Comparison of ENCODE assay signal across 8 cellular contexts in the genomic region with DNA sequence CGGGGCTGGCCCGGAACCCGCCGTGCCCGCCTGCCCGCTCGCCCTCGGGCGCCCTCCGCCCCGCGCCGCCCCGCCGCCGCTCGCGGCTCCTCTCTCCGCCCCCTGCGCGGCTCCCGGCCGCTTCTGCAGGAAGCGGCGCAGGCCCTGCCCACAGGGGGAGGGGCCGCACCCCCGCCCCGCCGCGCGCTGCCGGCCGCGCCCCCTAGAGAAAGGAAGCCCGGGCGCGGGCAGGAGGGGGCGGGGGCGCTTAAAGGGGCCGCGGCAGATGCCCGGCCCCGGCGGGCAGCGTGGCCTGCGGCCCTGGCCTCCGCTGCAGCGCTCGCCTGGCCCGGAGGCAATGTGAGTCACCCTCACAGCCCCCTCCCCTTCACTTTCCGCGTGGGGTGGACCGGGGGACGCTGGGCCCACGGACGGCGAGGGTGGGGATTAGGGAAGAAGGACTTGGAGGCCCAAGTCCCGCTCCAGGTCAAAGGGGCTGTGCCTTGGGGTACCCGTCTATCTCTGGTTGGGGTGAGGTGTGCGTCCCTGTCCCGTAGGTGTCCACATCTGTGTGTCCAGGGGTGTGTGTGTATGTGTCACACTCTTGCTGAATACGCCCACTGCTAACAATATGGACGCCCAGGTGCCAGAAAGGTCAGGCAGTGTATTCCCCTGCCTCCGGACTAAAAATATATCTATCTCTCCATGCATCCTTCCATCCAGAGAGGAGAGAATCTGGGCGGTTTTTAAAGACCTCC. TPM values are rescaled to one million over a fixed set of nuclear protein-coding genes. Genes with fewer than 3 reads are reported as not detected.
DNase-seq lines count a peak whose midpoint lies in the region; ATAC-seq, FAIRE-seq and TF ChIP-seq lines count a peak whose summit lies in the region.

A gene with protein sequence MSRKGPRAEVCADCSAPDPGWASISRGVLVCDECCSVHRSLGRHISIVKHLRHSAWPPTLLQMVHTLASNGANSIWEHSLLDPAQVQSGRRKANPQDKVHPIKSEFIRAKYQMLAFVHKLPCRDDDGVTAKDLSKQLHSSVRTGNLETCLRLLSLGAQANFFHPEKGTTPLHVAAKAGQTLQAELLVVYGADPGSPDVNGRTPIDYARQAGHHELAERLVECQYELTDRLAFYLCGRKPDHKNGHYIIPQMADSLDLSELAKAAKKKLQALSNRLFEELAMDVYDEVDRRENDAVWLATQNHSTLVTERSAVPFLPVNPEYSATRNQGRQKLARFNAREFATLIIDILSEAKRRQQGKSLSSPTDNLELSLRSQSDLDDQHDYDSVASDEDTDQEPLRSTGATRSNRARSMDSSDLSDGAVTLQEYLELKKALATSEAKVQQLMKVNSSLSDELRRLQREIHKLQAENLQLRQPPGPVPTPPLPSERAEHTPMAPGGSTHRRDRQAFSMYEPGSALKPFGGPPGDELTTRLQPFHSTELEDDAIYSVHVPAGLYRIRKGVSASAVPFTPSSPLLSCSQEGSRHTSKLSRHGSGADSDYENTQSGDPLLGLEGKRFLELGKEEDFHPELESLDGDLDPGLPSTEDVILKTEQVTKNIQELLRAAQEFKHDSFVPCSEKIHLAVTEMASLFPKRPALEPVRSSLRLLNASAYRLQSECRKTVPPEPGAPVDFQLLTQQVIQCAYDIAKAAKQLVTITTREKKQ (minus strand): TSS at position 125 of the 737 bp plus-strand sequence. CDS start 270 bp downstream, outside the sequence.

- peak; percentile 21 to 40 for ATAC-seq in A549
- peak; percentile 62 for ATAC-seq in GM18868 (IDR thresholded peaks at IDR 0.05; ENCODE audit: unreplicated experiment)
- peak; percentile 49 for ATAC-seq in HG03342 (IDR thresholded peaks at IDR 0.05; ENCODE audit: unreplicated experiment)
- peak; percentile 77 for ATAC-seq in left lung

- peak within 1 kb of the TSS; percentile 92 for H3K4me3 Mint-ChIP-seq in activated CD4-positive, alpha-beta T cell treated with anti-CD3 and anti-CD28 coated beads, Interleukin-2, amount 10 ng/mL, durations not matched to agents 24 days and 14 days
- peak within 1 kb of the TSS; percentile 86 for H3K4me3 Mint-ChIP-seq in dendritic cell treated with granulocyte-macrophage colony-stimulating factor and Interleukin-4, amounts not matched to agents 40 ng/mL and 50 ng/mL, for 4 days

- no peak for TF ChIP-seq EP300 in A549 (IDR thresholded peaks at IDR 0.05)

- CTCF ChIA-PET in A549 (lab: Yijun Ruan, JAX), result interaction anchor here (1.5 to 16.7 kb wide), 3 partner anchors 20 to 190 kb away, joined by 3 to 383 read pairs (median 10); a partner anchor contains a TSS

- DNase-seq in A549 (ENCODE audit: low read depth in 1 of 2, low spot score in 1 of 2) (peak; percentile 85 to 92), NCI-H510A (lab: John Stamatoyannopoulos, UW) (peak; percentile 88), left lung (peak; percentile 86 to 98)
- DNase-seq in activated CD4-positive, alpha-beta T cell treated with anti-CD3 and anti-CD28 coated beads, Interleukin-2, amount 10 ng/mL, durations not matched to agents 24 days and 14 days, result peak; percentile 96
- DNase-seq in stimulated activated CD4-positive, alpha-beta T cell treated with anti-CD3 and anti-CD28 coated beads, Interleukin-2, amount 100 ng/mL, for 4 hours (ENCODE audit: low read depth), result peak; percentile 76

- peaks cover 53% of the 10 kb centered on the region for H3K4me1 Mint-ChIP-seq in activated CD4-positive, alpha-beta T cell treated with anti-CD3 and anti-CD28 coated beads, Interleukin-2, amount 10 ng/mL, durations not matched to agents 24 days and 14 days
- H3K4me1 Mint-ChIP-seq in dendritic cell treated with granulocyte-macrophage colony-stimulating factor and Interleukin-4, amounts not matched to agents 40 ng/mL and 50 ng/mL, for 4 days (ENCODE audit: low read depth), result peaks cover 81% of the 10 kb centered on the region

- no peaks in the 10 kb centered on the region for H3K9me3 ChIP-seq in A549
- no peaks in the 10 kb centered on the region for H3K9me3 ChIP-seq in left lung

- H3K36me3 ChIP-seq in left lung, result no peaks in the 10 kb centered on the region

- POLR2A ChIA-PET in A549 (lab: Yijun Ruan, JAX), result no interaction called here

- no peaks in the 10 kb centered on the region for H3K27me3 Mint-ChIP-seq in activated CD4-positive, alpha-beta T cell treated with anti-CD3 and anti-CD28 coated beads, Interleukin-2, amount 10 ng/mL, durations not matched to agents 24 days and 14 days
- H3K27me3 Mint-ChIP-seq in dendritic cell treated with granulocyte-macrophage colony-stimulating factor and Interleukin-4, amounts not matched to agents 40 ng/mL and 50 ng/mL, for 4 days, result peaks cover 28% of the 10 kb centered on the region

- no peaks in the 10 kb centered on the region for H3K9me3 Mint-ChIP-seq in activated CD4-positive, alpha-beta T cell treated with anti-CD3 and anti-CD28 coated beads, Interleukin-2, amount 10 ng/mL, durations not matched to agents 24 days and 14 days
- no peaks in the 10 kb centered on the region for H3K9me3 Mint-ChIP-seq in dendritic cell treated with granulocyte-macrophage colony-stimulating factor and Interleukin-4, amounts not matched to agents 40 ng/mL and 50 ng/mL, for 4 days

- H3K4me3 ChIP-seq in A549, result peak within 1 kb of the TSS; percentile 82
- H3K4me3 ChIP-seq in left lung, result peak within 1 kb of the TSS; percentile 53 to 77

- H3K36me3 Mint-ChIP-seq in activated CD4-positive, alpha-beta T cell treated with anti-CD3 and anti-CD28 coated beads, Interleukin-2, amount 10 ng/mL, durations not matched to agents 24 days and 14 days (ENCODE audit: low read depth), result peaks cover 2% of the 10 kb centered on the region
- H3K36me3 Mint-ChIP-seq in dendritic cell treated with granulocyte-macrophage colony-stimulating factor and Interleukin-4, amounts not matched to agents 40 ng/mL and 50 ng/mL, for 4 days (ENCODE audit: low read depth), result peaks cover 10% of the 10 kb centered on the region

- H3K4me1 ChIP-seq in A549, result peaks cover 56% of the 10 kb centered on the region
- H3K4me1 ChIP-seq in left lung, result peaks cover 40 to 86% of the 10 kb centered on the region in 2 donors

- H3K27ac Mint-ChIP-seq in activated CD4-positive, alpha-beta T cell treated with anti-CD3 and anti-CD28 coated beads, Interleukin-2, amount 10 ng/mL, durations not matched to agents 24 days and 14 days, result peak within 1 kb of the TSS; percentile 95
- peak within 1 kb of the TSS; percentile 80 for H3K27ac Mint-ChIP-seq in dendritic cell treated with granulocyte-macrophage colony-stimulating factor and Interleukin-4, amounts not matched to agents 40 ng/mL and 50 ng/mL, for 4 days

- TF ChIP-seq CTCF in A549 (IDR thresholded peaks at IDR 0.05) (no peak), left lung (IDR thresholded peaks at IDR 0.05) (no peak)

- peak within 1 kb of the TSS; percentile 98 for H3K4me2 ChIP-seq in A549

- TF ChIP-seq POLR2A in A549 (IDR thresholded peaks at IDR 0.05; ENCODE audit: low read length), result peak; percentile 63

- TF ChIP-seq RAD21 in A549 (conservative IDR thresholded peaks at IDR 0.05 in 1 of 2, IDR thresholded peaks at IDR 0.05 in 1 of 2), result no peak

- intact Hi-C loops in activated CD4-positive, alpha-beta T cell treated with anti-CD3 and anti-CD28 coated beads, Interleukin-2, amount 10 ng/mL, durations not matched to agents 24 days and 14 days (cut with micrococcal nuclease), result loop anchor here (1.0 kb wide), 1 partner anchor 21 kb away; a partner anchor contains a TSS
- intact Hi-C loops in dendritic cell treated with granulocyte-macrophage colony-stimulating factor and Interleukin-4, amounts not matched to agents 40 ng/mL and 50 ng/mL, for 4 days (cut with micrococcal nuclease), result loop anchor here (2.0 kb wide), 1 partner anchor 23 kb away; no protein-coding TSS in a partner anchor
- intact Hi-C loops in left lung (cut with DNase I), result no loop called here

- no peak for FAIRE-seq in A549 (lab: Jason Lieb, UNC)

- H3K27ac ChIP-seq in A549, result peak within 1 kb of the TSS; percentile 95 to 96
- H3K27ac ChIP-seq in left lung, result peak within 1 kb of the TSS; percentile 69 to 80

- WGBS in A549 (ENCODE audit: missing lambda C conversion rate), result 6% methylated on average over 21 of the region's 65 CpGs

- H3K27me3 ChIP-seq in left lung, result peaks cover 0 to 42% of the 10 kb centered on the region in 2 donors

TF ChIP-seq in A549, 52 proteins besides CTCF, POLR2A, EP300 and RAD21 (continues in another document):
- TF ChIP-seq JUNB (IDR thresholded peaks at IDR 0.05) (no peak), CBX2 (IDR thresholded peaks at IDR 0.05; ENCODE audit: borderline replicate concordance, low read depth) (no peak), JUN (IDR thresholded peaks at IDR 0.05) (peak in 1 of 2 experiments; percentile 56; a peak in 3 of 5 replicates), RFX5 (IDR thresholded peaks at IDR 0.05) (peak; percentile 18; the same call in 1 of the 2 replicates), GATA3 (IDR thresholded peaks at IDR 0.05; ENCODE audit: borderline replicate concordance) (0 out of 2 replicates have a peak, but pooled peaks have one; percentile 10), ZNF302 (CRISPR knock-in tag; IDR thresholded peaks at IDR 0.05) (peak; percentile 24; the same call in 1 of the 2 replicates), MYC (IDR thresholded peaks at IDR 0.05; ENCODE audit: borderline replicate concordance, low read length) (peak; percentile 75; the same call in 1 of the 2 replicates)
- TF ChIP-seq, protein P1, sequence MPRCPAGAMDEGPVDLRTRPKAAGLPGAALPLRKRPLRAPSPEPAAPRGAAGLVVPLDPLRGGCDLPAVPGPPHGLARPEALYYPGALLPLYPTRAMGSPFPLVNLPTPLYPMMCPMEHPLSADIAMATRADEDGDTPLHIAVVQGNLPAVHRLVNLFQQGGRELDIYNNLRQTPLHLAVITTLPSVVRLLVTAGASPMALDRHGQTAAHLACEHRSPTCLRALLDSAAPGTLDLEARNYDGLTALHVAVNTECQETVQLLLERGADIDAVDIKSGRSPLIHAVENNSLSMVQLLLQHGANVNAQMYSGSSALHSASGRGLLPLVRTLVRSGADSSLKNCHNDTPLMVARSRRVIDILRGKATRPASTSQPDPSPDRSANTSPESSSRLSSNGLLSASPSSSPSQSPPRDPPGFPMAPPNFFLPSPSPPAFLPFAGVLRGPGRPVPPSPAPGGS (IDR thresholded peaks at IDR 0.05), result 0 out of 3 replicates have a peak, but pooled peaks have one; percentile 30
- TF ChIP-seq, protein P2, sequence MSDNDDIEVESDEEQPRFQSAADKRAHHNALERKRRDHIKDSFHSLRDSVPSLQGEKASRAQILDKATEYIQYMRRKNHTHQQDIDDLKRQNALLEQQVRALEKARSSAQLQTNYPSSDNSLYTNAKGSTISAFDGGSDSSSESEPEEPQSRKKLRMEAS (IDR thresholded peaks at IDR 0.05), result peak; percentile 55

RNA-seq across cellular contexts. Expression of the gene that starts here (rescaled TPM):
- 53.0 and 56.8 TPM in 2 replicates for polyA plus RNA-seq in A549 (2011; rRNA removed)
- 73.4 and 97.2 TPM in 2 replicates for polyA plus RNA-seq in A549 (2012; cell fraction: cytosol; rRNA removed)
- 121 and 187 TPM in 2 replicates for polyA plus RNA-seq in A549 (2012; cell fraction: nucleus; rRNA removed)
- polyA plus RNA-seq in A549 (2017; fragmentation: RNase III; extraction: RNeasy Plus Mini Kit Qiagen cat#74134 plus additional on column Dnase treatment), result 45.2 to 47.8 TPM (median 45.3 TPM) in 3 replicates
- polyA minus RNA-seq in A549 (2011; rRNA and poly(A)+ RNA removed), result 104 and 105 TPM in 2 replicates
- total RNA-seq in activated CD4-positive, alpha-beta T cell treated with anti-CD3 and anti-CD28 coated beads, Interleukin-2, amount 10 ng/mL, durations not matched to agents 24 days and 14 days, result 91.3 and 91.4 TPM in 2 replicates
- total RNA-seq in left lung, result 10 to 100 TPM; 40.3 to 48.3 TPM

Comparison
In these comparisons a context has a peak if more than half of its experiments do, and no peak if none do; other contexts are left out.
1. Peak in every context shown above with its lines: DNase-seq, ATAC-seq, H3K4me3 ChIP-seq and H3K27ac ChIP-seq.
2. intact Hi-C loops: an anchor here in activated CD4-positive, alpha-beta T cell treated with anti-CD3 and anti-CD28 coated beads, Interleukin-2, amount 10 ng/mL, durations not matched to agents 24 days and 14 days (1.0 kb wide) and dendritic cell treated with granulocyte-macrophage colony-stimulating factor and Interleukin-4, amounts not matched to agents 40 ng/mL and 50 ng/mL, for 4 days (2.0 kb wide); none called in left lung.